Comparison of ENCODE assay signal across 13 cellular contexts in genomic region chr4:159937595-159937994, GRCh38.
DNase-seq lines count a peak whose midpoint lies in the region; ATAC-seq and TF ChIP-seq lines count a peak whose summit lies in the region.
"Had no signal": no experiment of that assay in that cellular context is flagged by ENCODE, and none has a peak within 500 bp of the region (broad histone marks: within the 10 kb centered on the region; RNA-seq: fewer than 3 reads in every experiment).

No MANE protein-coding gene starts in this region.

- peak; percentile 48 for ATAC-seq in GM19324 (IDR thresholded peaks at IDR 0.05; ENCODE audit: low FRiP score, unreplicated experiment)
- peak; percentile 99 for ATAC-seq in HG02884 (IDR thresholded peaks at IDR 0.05; ENCODE audit: unreplicated experiment)
- ATAC-seq in stimulated activated naive B cell treated with anti-CD40 and anti-IgM and Interleukin-4, amounts not matched to agents 10 μg/mL and 1 μg/mL and 100 μg/mL, for 72 hours (replicated peaks), result peak; percentile 60 to 61
- ATAC-seq: stimulated activated naive CD8-positive, alpha-beta T cell treated with anti-CD3 and anti-CD28 coated beads, Interleukin-15, Interleukin-2, amounts not matched to agents 100 U/mL and 50 U/mL, for 24 hours had no signal

- H3K4me3 Mint-ChIP-seq in stimulated activated naive B cell treated with anti-CD40 and anti-IgM and Interleukin-4, amounts not matched to agents 10 μg/mL and 1 μg/mL and 100 μg/mL, for 72 hours, result no peak overlapping the region
- no peak overlapping the region for H3K4me3 Mint-ChIP-seq in chondrocyte (ENCODE audit: unreplicated experiment)
- H3K4me3 Mint-ChIP-seq in activated naive CD4-positive, alpha-beta T cell treated with anti-CD3 and anti-CD28 coated beads, Interleukin-2, amount 10 ng/mL, durations not matched to agents 7 days and 5 days, result no peak overlapping the region
- H3K4me3 Mint-ChIP-seq: activated B cell treated with CpG ODN at 0.5 μM for 24 hours, nephron had no signal

- H3K27ac Mint-ChIP-seq in stimulated activated naive B cell treated with anti-CD40 and anti-IgM and Interleukin-4, amounts not matched to agents 10 μg/mL and 1 μg/mL and 100 μg/mL, for 72 hours, result no peak overlapping the region
- H3K27ac Mint-ChIP-seq in chondrocyte (ENCODE audit: unreplicated experiment), result no peak overlapping the region
- H3K27ac Mint-ChIP-seq in activated naive CD4-positive, alpha-beta T cell treated with anti-CD3 and anti-CD28 coated beads, Interleukin-2, amount 10 ng/mL, durations not matched to agents 7 days and 5 days, result no peak overlapping the region
- H3K27ac Mint-ChIP-seq: activated B cell treated with CpG ODN at 0.5 μM for 24 hours, nephron had no signal

- TF ChIP-seq CTCF in chondrocyte (IDR thresholded peaks at IDR 0.05), result no peak

- H3K36me3 Mint-ChIP-seq in stimulated activated naive B cell treated with anti-CD40 and anti-IgM and Interleukin-4, amounts not matched to agents 10 μg/mL and 1 μg/mL and 100 μg/mL, for 72 hours, result no peaks in the 10 kb centered on the region
- H3K36me3 Mint-ChIP-seq in chondrocyte (ENCODE audit: low read depth), result peaks cover 1% of the 10 kb centered on the region
- no peaks in the 10 kb centered on the region for H3K36me3 Mint-ChIP-seq in activated naive CD4-positive, alpha-beta T cell treated with anti-CD3 and anti-CD28 coated beads, Interleukin-2, amount 10 ng/mL, durations not matched to agents 7 days and 5 days

- CTCF ChIA-PET in activated naive CD4-positive, alpha-beta T cell treated with anti-CD3 and anti-CD28 coated beads, Interleukin-2, amount 10 ng/mL, durations not matched to agents 7 days and 5 days (lab: Charles Lee), result no interaction called here

- H3K9me3 Mint-ChIP-seq in stimulated activated naive B cell treated with anti-CD40 and anti-IgM and Interleukin-4, amounts not matched to agents 10 μg/mL and 1 μg/mL and 100 μg/mL, for 72 hours, result peaks cover 6 to 7% of the 10 kb centered on the region in 2 donors
- peaks cover 14% of the 10 kb centered on the region for H3K9me3 Mint-ChIP-seq in chondrocyte (ENCODE audit: low read depth)
- H3K9me3 Mint-ChIP-seq in activated naive CD4-positive, alpha-beta T cell treated with anti-CD3 and anti-CD28 coated beads, Interleukin-2, amount 10 ng/mL, durations not matched to agents 7 days and 5 days, result peaks cover 14% of the 10 kb centered on the region

- DNase-seq in Kasumi-1 (lab: John Stamatoyannopoulos, UW) (peak; percentile 34 to 55), chondrocyte (ENCODE audit: low spot score) (no peak), GM19238 (ENCODE audit: insufficient read length, low spot score) (no peak)
- DNase-seq in stimulated activated naive B cell treated with anti-CD40 and anti-IgM and Interleukin-4, amounts not matched to agents 10 μg/mL and 1 μg/mL and 100 μg/mL, for 72 hours, result no peak
- no peak for DNase-seq in activated naive CD4-positive, alpha-beta T cell treated with anti-CD3 and anti-CD28 coated beads, Interleukin-2, amount 10 ng/mL, durations not matched to agents 7 days and 5 days
- DNase-seq: activated B cell treated with CpG ODN at 0.5 μM for 24 hours; caudate nucleus; NCI-H146; Peyer's patch; stimulated activated naive CD8-positive, alpha-beta T cell treated with anti-CD3 and anti-CD28 coated beads, Interleukin-15, Interleukin-2, amounts not matched to agents 100 U/mL and 50 U/mL, for 24 hours had no signal

- no peaks in the 10 kb centered on the region for H3K4me1 Mint-ChIP-seq in stimulated activated naive B cell treated with anti-CD40 and anti-IgM and Interleukin-4, amounts not matched to agents 10 μg/mL and 1 μg/mL and 100 μg/mL, for 72 hours
- H3K4me1 Mint-ChIP-seq in chondrocyte (ENCODE audit: low read depth), result no peaks in the 10 kb centered on the region
- no peaks in the 10 kb centered on the region for H3K4me1 Mint-ChIP-seq in activated naive CD4-positive, alpha-beta T cell treated with anti-CD3 and anti-CD28 coated beads, Interleukin-2, amount 10 ng/mL, durations not matched to agents 7 days and 5 days
- H3K4me1 Mint-ChIP-seq: activated B cell treated with CpG ODN at 0.5 μM for 24 hours, nephron had no signal

- H3K27me3 Mint-ChIP-seq in stimulated activated naive B cell treated with anti-CD40 and anti-IgM and Interleukin-4, amounts not matched to agents 10 μg/mL and 1 μg/mL and 100 μg/mL, for 72 hours, result no peaks in the 10 kb centered on the region
- peaks cover 2% of the 10 kb centered on the region for H3K27me3 Mint-ChIP-seq in chondrocyte (ENCODE audit: low read depth)
- no peaks in the 10 kb centered on the region for H3K27me3 Mint-ChIP-seq in activated naive CD4-positive, alpha-beta T cell treated with anti-CD3 and anti-CD28 coated beads, Interleukin-2, amount 10 ng/mL, durations not matched to agents 7 days and 5 days
- H3K27me3 Mint-ChIP-seq: activated B cell treated with CpG ODN at 0.5 μM for 24 hours had no signal

Comparison
In these comparisons a context has a peak if more than half of its experiments do, and no peak if none do; other contexts are left out.
1. ATAC-seq: peak in every context shown above with its lines; median percentile 99 in HG02884; 60 in stimulated activated naive B cell treated with anti-CD40 and anti-IgM and Interleukin-4, amounts not matched to agents 10 μg/mL and 1 μg/mL and 100 μg/mL, for 72 hours; 48 in GM19324.
2. DNase-seq: peak in Kasumi-1 (2 of 2); none in stimulated activated naive B cell treated with anti-CD40 and anti-IgM and Interleukin-4, amounts not matched to agents 10 μg/mL and 1 μg/mL and 100 μg/mL, for 72 hours (single experiment), chondrocyte (single experiment), activated naive CD4-positive, alpha-beta T cell treated with anti-CD3 and anti-CD28 coated beads, Interleukin-2, amount 10 ng/mL, durations not matched to agents 7 days and 5 days (single experiment) and GM19238 (single experiment).